ENCODE assay signal across 8 cellular contexts in the genomic region with DNA sequence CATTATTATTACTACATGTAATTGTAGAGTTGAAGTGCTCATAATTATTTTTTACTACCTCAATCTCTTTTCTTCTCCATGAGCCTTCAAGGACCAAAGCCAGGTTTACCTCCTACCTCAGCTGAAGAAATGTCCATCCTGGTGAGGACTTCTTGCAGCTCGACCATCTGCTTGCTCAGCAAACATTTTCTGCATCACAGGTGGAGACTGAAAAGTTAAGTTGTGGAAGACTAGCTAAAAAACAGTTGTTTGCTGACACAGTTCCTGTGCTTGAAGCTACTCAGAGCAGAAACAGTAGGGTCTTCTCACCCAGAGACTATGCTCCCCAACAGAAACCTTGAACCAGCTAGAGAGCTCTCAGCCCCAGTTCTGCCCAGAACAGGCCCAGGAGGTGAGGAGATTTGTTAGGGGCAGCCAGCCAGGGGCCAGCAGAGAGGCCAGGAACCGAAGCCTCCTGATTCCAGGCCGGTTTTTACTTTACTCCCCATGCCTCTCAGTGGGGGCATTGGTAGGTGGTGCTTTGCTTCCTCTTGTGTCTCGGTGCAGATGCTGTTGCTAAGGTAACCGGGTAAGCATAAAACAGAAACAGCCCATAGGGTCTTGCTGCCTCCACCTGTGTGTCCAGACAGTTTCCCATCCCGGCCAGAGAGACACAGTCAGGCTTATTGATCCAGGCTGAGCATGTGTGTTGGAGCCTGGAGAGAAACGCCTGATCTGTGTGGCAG. TPM values are rescaled to one million over a fixed set of nuclear protein-coding genes. Genes with fewer than 3 reads are reported as not detected.
DNase-seq lines count a peak whose midpoint lies in the region; ATAC-seq, FAIRE-seq and TF ChIP-seq lines count a peak whose summit lies in the region.

No MANE protein-coding gene starts in this region.

- no peaks in the 10 kb centered on the region; the same call in 1 of the 2 replicates for H3K79me1 ChIP-seq in H1 (ENCODE audit: low read depth, low read length)

- no peak overlapping the region for H2BK12ac ChIP-seq in H1 (ENCODE audit: low read depth, low read length)

- H3K4me2 ChIP-seq in H1 (ENCODE audit: insufficient read depth in 1 of 2, low read depth in 2 of 2, low read length in 2 of 2) (no peak overlapping the region; a peak in 1 of 4 replicates), PC-3 (ENCODE audit: low read length) (no peak overlapping the region)

- peaks cover 0 to 9% (median 4%) of the 10 kb centered on the region in 4 experiments; a peak in 4 of 7 replicates for H3K4me1 ChIP-seq in H1 (replicated peaks in 1 of 4; ENCODE audit: control insufficient read depth in 3 of 4, insufficient read depth in 4 of 4, low read length in 3 of 4)
- H3K4me1 ChIP-seq in PC-3 (ENCODE audit: insufficient read depth, low read length) = peaks cover 13% of the 10 kb centered on the region

- TF ChIP-seq CTCF in H1 (IDR thresholded peaks at IDR 0.05; ENCODE audit: control extremely low read depth in 1 of 3, insufficient read depth in 1 of 3, low read depth in 1 of 3, low read length in 3 of 3) (no peak), PC-3 (conservative IDR thresholded peaks at IDR 0.05; ENCODE audit: low read depth, low read length) (no peak)

- H4K8ac ChIP-seq in H1 (ENCODE audit: extremely low read depth, insufficient read depth, low read length) = no peak overlapping the region

- H4K5ac ChIP-seq in H1 (ENCODE audit: insufficient read length, low read depth, low read length) = no peak overlapping the region

- H2BK15ac ChIP-seq in H1 (ENCODE audit: low read length) = no peak overlapping the region

- H3K79me2 ChIP-seq in H1 (ENCODE audit: control insufficient read depth in 1 of 2, insufficient read depth in 2 of 2, low read length in 2 of 2) (no peaks in the 10 kb centered on the region), PC-3 (ENCODE audit: low read length) (no peaks in the 10 kb centered on the region)

- 42% methylated on average over 7 of the region's 7 CpGs; no CpG with 5 or more reads in 1 of the 2 experiments for WGBS in H1 (ENCODE audit: extremely low coverage in 1 of 2, insufficient coverage in 1 of 2, insufficient read length in 1 of 2, insufficient replicate concordance in 2 of 2, low coverage in 1 of 2, low lambda C conversion rate in 2 of 2, missing lambda C conversion rate in 1 of 2), 2 experiments

- no peak overlapping the region for H2BK20ac ChIP-seq in H1 (ENCODE audit: low read length)

- peak in 1 of 2 experiments; percentile 69 for DNase-seq in H1 (ENCODE audit: low read depth in 1 of 2, low spot score in 2 of 2)
- no peak for DNase-seq in Ammon's horn (ENCODE audit: low spot score)
- DNase-seq in PC-3 = no peak
- DNase-seq in HuH-7 (ENCODE audit: low spot score) = no peak
- DNase-seq in SW480 (ENCODE audit: low spot score) = no peak

- H2BK120ac ChIP-seq in H1 (replicated peaks; ENCODE audit: low read depth, low read length) = no peak overlapping the region

- H2AFZ ChIP-seq in H1 (ENCODE audit: low read length) (peak overlapping the region; percentile 73), PC-3 (ENCODE audit: low read length) (no peak overlapping the region)

- TF ChIP-seq EP300 in H1 (IDR thresholded peaks at IDR 0.05; ENCODE audit: borderline replicate concordance in 1 of 2, low read depth in 2 of 2, low read length in 2 of 2) = peak; percentile 4 to 95

- H3K9ac ChIP-seq in H1 (replicated peaks in 1 of 4; ENCODE audit: extremely low read depth in 1 of 4, low read depth in 3 of 4, low read length in 3 of 4) (no peak overlapping the region), PC-3 (ENCODE audit: low read length) (no peak overlapping the region)

- H3K4me3 ChIP-seq in H1 (ENCODE audit: extremely low read depth in 1 of 4, insufficient read depth in 2 of 4, low read depth in 3 of 4, low read length in 4 of 4) (no peak overlapping the region), PC-3 (ENCODE audit: low read length) (no peak overlapping the region)

- H4K20me1 ChIP-seq in H1 (replicated peaks in 1 of 2; ENCODE audit: control insufficient read depth in 1 of 2, insufficient read depth in 2 of 2, low read length in 2 of 2) (no peaks in the 10 kb centered on the region), PC-3 (ENCODE audit: low read length) (no peaks in the 10 kb centered on the region)

- H3K36me3 ChIP-seq in H1 (ENCODE audit: control insufficient read depth in 2 of 4, insufficient read depth in 4 of 4, low read length in 3 of 4) (no peaks in the 10 kb centered on the region), PC-3 (ENCODE audit: low read depth, low read length) (no peaks in the 10 kb centered on the region)

- no peaks in the 10 kb centered on the region for H3K9me3 ChIP-seq in H1 (ENCODE audit: insufficient read depth in 2 of 2, low read depth in 1 of 2, low read length in 1 of 2)
- H3K9me3 ChIP-seq in PC-3 (ENCODE audit: low read length) = no peaks in the 10 kb centered on the region

- H3F3A ChIP-seq in PC-3 (ENCODE audit: low read length, unreplicated experiment) = no peaks in the 10 kb centered on the region

- CTCF ChIA-PET in H1 (lab: Charles Lee; ENCODE audit: partially characterized antibody) = interaction anchor here (0.6 to 56.4 kb wide), 6 partner anchors 16 to 1061 kb away, joined by 3 to 1014 read pairs (median 4); no protein-coding TSS in a partner anchor
- CTCF ChIA-PET in PC-3 (lab: Charles Lee) = no interaction called here

- H3K27ac ChIP-seq in H1 (ENCODE audit: low read depth, low read length) (no peak overlapping the region), PC-3 (ENCODE audit: low read length) (no peak overlapping the region)

- ATAC-seq in GM18498 (IDR thresholded peaks at IDR 0.05; ENCODE audit: unreplicated experiment) (peak; percentile 54), GM21423 (IDR thresholded peaks at IDR 0.05; ENCODE audit: unreplicated experiment) (peak; percentile 55), HG03571 (IDR thresholded peaks at IDR 0.05; ENCODE audit: unreplicated experiment) (peak; percentile 60), PC-3 (no peak)

- H4K91ac ChIP-seq in H1 (replicated peaks; ENCODE audit: insufficient read length, low read length) = no peak overlapping the region

- peak in 1 of 2 experiments; percentile 25; a peak in 1 of 4 replicates for TF ChIP-seq RAD21 in H1 (IDR thresholded peaks at IDR 0.05 in 1 of 2, conservative IDR thresholded peaks at IDR 0.05 in 1 of 2; ENCODE audit: low read depth in 2 of 2, low read length in 2 of 2)

- no peak overlapping the region for H3K56ac ChIP-seq in H1 (replicated peaks; ENCODE audit: insufficient read length, low read depth, low read length)

- no peak overlapping the region for H3K4ac ChIP-seq in H1 (replicated peaks; ENCODE audit: insufficient read length, low read depth, low read length)

- no peaks in the 10 kb centered on the region for H3K27me3 ChIP-seq in H1 (replicated peaks in 1 of 4; ENCODE audit: control insufficient read depth in 3 of 4, extremely low read depth in 1 of 4, insufficient read depth in 3 of 4, low read length in 3 of 4)
- H3K27me3 ChIP-seq in PC-3 (ENCODE audit: low read length) = no peaks in the 10 kb centered on the region

- no peak overlapping the region for H3K23ac ChIP-seq in H1 (ENCODE audit: insufficient read length)

- H2BK5ac ChIP-seq in H1 (ENCODE audit: low read depth, low read length) = no peak overlapping the region

- POLR2A ChIA-PET in H1 (lab: Charles Lee; ENCODE audit: partially characterized antibody) (interaction anchor here (1.1 kb wide), 1 partner anchor 18 kb away, joined by 4 read pairs; no protein-coding TSS in a partner anchor), PC-3 (lab: Charles Lee; ENCODE audit: unreplicated experiment) (no interaction called here)

- TF ChIP-seq POLR2A in H1 (IDR thresholded peaks at IDR 0.05; ENCODE audit: control extremely low read depth in 1 of 2, low read depth in 2 of 2, low read length in 2 of 2) = 0 out of 3 replicates have a peak, but pooled peaks of 1 of the 2 experiments have one; percentile 57

- no TSS peak for BruUV-seq in PC-3 (replicated peaks; lab: Mats Ljungman, UMichigan)

- intact Hi-C loops in PC-3 (cut with micrococcal nuclease) = no loop called here

- FAIRE-seq in H1 (lab: Jason Lieb, UNC) = no peak

- H2AK5ac ChIP-seq in H1 (ENCODE audit: low read depth, low read length) = no peak overlapping the region

- H3K18ac ChIP-seq in H1 (ENCODE audit: extremely low read depth, low read length) = peak overlapping the region; percentile 62; the same call in 1 of the 2 replicates

- no peaks in the 10 kb centered on the region for H3K9me2 ChIP-seq in PC-3 (replicated peaks; ENCODE audit: low read length)

- no peak overlapping the region for H3K14ac ChIP-seq in H1 (ENCODE audit: insufficient read length)

- H3K23me2 ChIP-seq in H1 (ENCODE audit: low read depth, low read length) = no peaks in the 10 kb centered on the region

TF ChIP-seq in H1, 55 proteins besides CTCF, POLR2A, EP300 and RAD21 (continues in another document):
- TF ChIP-seq, protein P1, sequence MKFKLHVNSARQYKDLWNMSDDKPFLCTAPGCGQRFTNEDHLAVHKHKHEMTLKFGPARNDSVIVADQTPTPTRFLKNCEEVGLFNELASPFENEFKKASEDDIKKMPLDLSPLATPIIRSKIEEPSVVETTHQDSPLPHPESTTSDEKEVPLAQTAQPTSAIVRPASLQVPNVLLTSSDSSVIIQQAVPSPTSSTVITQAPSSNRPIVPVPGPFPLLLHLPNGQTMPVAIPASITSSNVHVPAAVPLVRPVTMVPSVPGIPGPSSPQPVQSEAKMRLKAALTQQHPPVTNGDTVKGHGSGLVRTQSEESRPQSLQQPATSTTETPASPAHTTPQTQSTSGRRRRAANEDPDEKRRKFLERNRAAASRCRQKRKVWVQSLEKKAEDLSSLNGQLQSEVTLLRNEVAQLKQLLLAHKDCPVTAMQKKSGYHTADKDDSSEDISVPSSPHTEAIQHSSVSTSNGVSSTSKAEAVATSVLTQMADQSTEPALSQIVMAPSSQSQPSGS (IDR thresholded peaks at IDR 0.05; ENCODE audit: low read length) = 0 out of 2 replicates have a peak, but pooled peaks have one; percentile 56
- peak in 1 of 2 experiments; percentile 21 for TF ChIP-seq BCL11A (IDR thresholded peaks at IDR 0.05; ENCODE audit: low read depth in 2 of 2, low read length in 2 of 2)
- TF ChIP-seq SUZ12 (IDR thresholded peaks at IDR 0.05; ENCODE audit: low read length) = no peak
- peak; percentile 98 for TF ChIP-seq SP1 (IDR thresholded peaks at IDR 0.05; ENCODE audit: low read depth, low read length)
- TF ChIP-seq KDM1A (IDR thresholded peaks at IDR 0.05; ENCODE audit: borderline replicate concordance, low read length) = peak; percentile 27; the same call in 1 of the 2 replicates
- TF ChIP-seq CREB1 (IDR thresholded peaks at IDR 0.05) = 0 out of 2 replicates have a peak, but pooled peaks have one; percentile 29

RNA-seq across cellular contexts. Expression of gene CCNL1, which starts 54.9 kb away (rescaled TPM):
- total RNA-seq in H1 (2021; fragmentation: NEBNext Ultra II Directional; extraction: Animal tissue kit (Norgen Biotek cat#: 25700)) = 61.2 and 68.6 TPM in 2 replicates
- 64.5 and 87.6 TPM in 2 replicates for polyA plus RNA-seq in H1 (2011; rRNA removed)
- polyA plus RNA-seq in H1 (2011; cell fraction: cytosol; rRNA removed) = 68.4 TPM
- 330 TPM for polyA plus RNA-seq in H1 (2011; cell fraction: nucleus; rRNA removed)
- 40.6 to 54.1 TPM (median 46.0 TPM) in 4 replicates for polyA plus RNA-seq in H1 (2012, experiment 1 of 2)
- 3.7 TPM for polyA plus RNA-seq in H1 (2012, experiment 2 of 2)
- 82.9 TPM for polyA plus RNA-seq in H1 (2013, experiment 1 of 2)
- polyA plus RNA-seq in H1 (2013, experiment 2 of 2) = 66.2 TPM
- 76.1 and 90.5 TPM in 2 replicates for polyA minus RNA-seq in H1 (2011; rRNA and poly(A)+ RNA removed)
- polyA minus RNA-seq in H1 (2011; cell fraction: cytosol; rRNA and poly(A)+ RNA removed) = 78.8 TPM
- 499 TPM for polyA minus RNA-seq in H1 (2011; cell fraction: nucleus; rRNA and poly(A)+ RNA removed)
- total RNA-seq in PC-3 (2014; rRNA removed) = 172 and 231 TPM in 2 replicates
